29 cellular contexts compared by ENCODE assay signal in the genomic region with DNA sequence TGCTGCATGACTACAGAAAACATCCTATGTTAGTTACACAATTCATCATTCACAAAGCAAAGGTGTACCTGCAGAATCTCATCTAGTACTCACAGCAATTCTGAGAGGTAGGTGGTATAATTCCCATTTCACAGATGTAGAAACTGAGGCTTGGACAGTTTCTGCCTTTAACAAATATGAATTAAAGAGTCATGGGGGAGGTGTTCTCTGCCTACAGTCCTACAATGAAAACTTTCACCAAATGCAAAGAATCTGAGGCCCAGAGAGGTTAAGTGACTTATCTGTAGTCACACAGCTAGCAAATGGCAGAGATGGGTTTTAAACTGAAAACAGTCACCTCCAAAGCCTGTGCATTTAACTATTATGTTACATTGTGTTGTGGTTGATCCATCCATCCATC.
"Had no signal": no experiment of that assay in that cellular context is flagged by ENCODE, and none has a peak within 500 bp of the region (broad histone marks: within the 10 kb centered on the region; RNA-seq: fewer than 3 reads in every experiment).

No MANE protein-coding gene starts in this region.

- H3K9me3 ChIP-seq: suprapubic skin, testis, thoracic aorta, thyroid gland, tibial artery, transverse colon, upper lobe of left lung, upper lobe of right lung, uterus, vagina had no signal

- H3K9me3 Mint-ChIP-seq: stimulated activated effector memory CD8-positive, alpha-beta T cell treated with anti-CD3 and anti-CD28 coated beads, Interleukin-12 subunit alpha, Interleukin-12 subunit beta, amount 100 ng/mL, for 72 hours; stimulated activated naive CD8-positive, alpha-beta T cell treated with anti-CD3 and anti-CD28 coated beads, Interleukin-15, amount 100 ng/mL, for 72 hours; stimulated activated naive CD8-positive, alpha-beta T cell treated with anti-CD3 and anti-CD28 coated beads, Interleukin-15, Interleukin-2, amounts not matched to agents 100 ng/mL and 50 ng/mL, for 24 hours; type B pancreatic cell had no signal

- H3K27ac Mint-ChIP-seq: stimulated activated effector memory CD8-positive, alpha-beta T cell treated with anti-CD3 and anti-CD28 coated beads, Interleukin-12 subunit alpha, Interleukin-12 subunit beta, amount 100 ng/mL, for 72 hours; stimulated activated memory B cell treated with anti-CD40 and anti-IgM and Interleukin-4, amounts not matched to agents 10 μg/mL and 1 μg/mL and 100 μg/mL, for 72 hours; stimulated activated naive B cell treated with anti-CD40 and anti-IgM and Interleukin-4, amounts not matched to agents 10 μg/mL and 1 μg/mL and 100 μg/mL, for 72 hours; stimulated activated naive CD8-positive, alpha-beta T cell treated with anti-CD3 and anti-CD28 coated beads, Interleukin-15, amount 100 ng/mL, for 72 hours; stimulated activated naive CD8-positive, alpha-beta T cell treated with anti-CD3 and anti-CD28 coated beads, Interleukin-15, Interleukin-2, amounts not matched to agents 100 ng/mL and 50 ng/mL, for 24 hours; type B pancreatic cell had no signal

- H3K36me3 Mint-ChIP-seq: stimulated activated effector memory CD8-positive, alpha-beta T cell treated with anti-CD3 and anti-CD28 coated beads, Interleukin-12 subunit alpha, Interleukin-12 subunit beta, amount 100 ng/mL, for 72 hours; stimulated activated memory B cell treated with anti-CD40 and anti-IgM and Interleukin-4, amounts not matched to agents 10 μg/mL and 1 μg/mL and 100 μg/mL, for 72 hours; stimulated activated naive B cell treated with anti-CD40 and anti-IgM and Interleukin-4, amounts not matched to agents 10 μg/mL and 1 μg/mL and 100 μg/mL, for 72 hours; type B pancreatic cell had no signal

- FAIRE-seq: urothelium cell line had no signal

- ATAC-seq: stimulated activated effector memory CD8-positive, alpha-beta T cell treated with anti-CD3 and anti-CD28 coated beads, Interleukin-12 subunit alpha, Interleukin-12 subunit beta, amount 100 ng/mL, for 72 hours; stimulated activated memory B cell treated with anti-CD40 and anti-IgM and Interleukin-4, amounts not matched to agents 10 μg/mL and 1 μg/mL and 100 μg/mL, for 72 hours; stimulated activated naive B cell treated with anti-CD40 and anti-IgM and Interleukin-4, amounts not matched to agents 10 μg/mL and 1 μg/mL and 100 μg/mL, for 72 hours; stimulated activated naive CD8-positive, alpha-beta T cell treated with anti-CD3 and anti-CD28 coated beads, Interleukin-15, amount 100 ng/mL, for 72 hours; stimulated activated naive CD8-positive, alpha-beta T cell treated with anti-CD3 and anti-CD28 coated beads, Interleukin-15, Interleukin-2, amounts not matched to agents 100 U/mL and 50 U/mL, for 24 hours; upper lobe of right lung had no signal

- H3K27ac ChIP-seq: stomach, suprapubic skin, testis, thoracic aorta, thyroid gland, tibial artery, tibial nerve, transverse colon, upper lobe of left lung, upper lobe of right lung, uterus, vagina had no signal

- H3K27me3 ChIP-seq: testis, thyroid gland, tibial nerve, transverse colon, upper lobe of left lung, uterus, vagina had no signal

- DNase-seq: stimulated activated CD4-positive, alpha-beta T cell treated with anti-CD3 and anti-CD28 coated beads, Interleukin-2, amount 100 ng/mL, for 48 hours; stimulated activated CD4-positive, alpha-beta T cell treated with anti-CD3 and anti-CD28 coated beads, Interleukin-4, amount 100 ng/mL, for 1 hour; stimulated activated CD4-positive, alpha-beta T cell treated with anti-CD3 and anti-CD28 coated beads, Interleukin-4, amount 100 ng/mL, for 24 hours; stimulated activated CD4-positive, alpha-beta T cell treated with anti-CD3 and anti-CD28 coated beads, Interleukin-4, amount 100 ng/mL, for 4 hours; stimulated activated CD8-positive, alpha-beta memory T cell treated with anti-CD3 and anti-CD28 coated beads, Interleukin-4, amount 100 ng/mL, for 48 hours; stimulated activated naive B cell treated with anti-CD40 and anti-IgM and Interleukin-4, amounts not matched to agents 10 μg/mL and 1 μg/mL and 100 μg/mL, for 72 hours; stimulated activated naive CD4-positive, alpha-beta T cell; stimulated activated naive CD4-positive, alpha-beta T cell treated with Interleukin-2 at 50 U/mL for 16 hours; stimulated activated naive CD8-positive, alpha-beta T cell treated with anti-CD3 and anti-CD28 coated beads, Interleukin-15, amount 100 ng/mL, for 72 hours; stimulated activated naive CD8-positive, alpha-beta T cell treated with anti-CD3 and anti-CD28 coated beads, Interleukin-15, Interleukin-2, amounts not matched to agents 100 U/mL and 50 U/mL, for 24 hours; stomach; substantia nigra; testis; thyroid gland; tibial artery; transverse colon; trophoblast cell; upper lobe of left lung; upper lobe of right lung; uterus had no signal

- H3K4me1 Mint-ChIP-seq: stimulated activated effector memory CD8-positive, alpha-beta T cell treated with anti-CD3 and anti-CD28 coated beads, Interleukin-12 subunit alpha, Interleukin-12 subunit beta, amount 100 ng/mL, for 72 hours; stimulated activated naive B cell treated with anti-CD40 and anti-IgM and Interleukin-4, amounts not matched to agents 10 μg/mL and 1 μg/mL and 100 μg/mL, for 72 hours; stimulated activated naive CD8-positive, alpha-beta T cell treated with anti-CD3 and anti-CD28 coated beads, Interleukin-15, amount 100 ng/mL, for 72 hours had no signal

- H3K4me3 ChIP-seq: stomach, suprapubic skin, testis, thoracic aorta, thyroid gland, tibial artery, tibial nerve, transverse colon, upper lobe of left lung, upper lobe of right lung, uterus, vagina had no signal

- H3K36me3 ChIP-seq: stomach, suprapubic skin, thoracic aorta, thyroid gland, tibial artery, tibial nerve, transverse colon, upper lobe of left lung, upper lobe of right lung, uterus, vagina had no signal

- H3K4me1 ChIP-seq: stomach, suprapubic skin, testis, thyroid gland, tibial artery, tibial nerve, transverse colon, upper lobe of left lung, upper lobe of right lung, uterus, vagina had no signal

- H3K4me3 Mint-ChIP-seq: stimulated activated effector memory CD8-positive, alpha-beta T cell treated with anti-CD3 and anti-CD28 coated beads, Interleukin-12 subunit alpha, Interleukin-12 subunit beta, amount 100 ng/mL, for 72 hours; stimulated activated memory B cell treated with anti-CD40 and anti-IgM and Interleukin-4, amounts not matched to agents 10 μg/mL and 1 μg/mL and 100 μg/mL, for 72 hours; stimulated activated naive B cell treated with anti-CD40 and anti-IgM and Interleukin-4, amounts not matched to agents 10 μg/mL and 1 μg/mL and 100 μg/mL, for 72 hours; stimulated activated naive CD8-positive, alpha-beta T cell treated with anti-CD3 and anti-CD28 coated beads, Interleukin-15, amount 100 ng/mL, for 72 hours; stimulated activated naive CD8-positive, alpha-beta T cell treated with anti-CD3 and anti-CD28 coated beads, Interleukin-15, Interleukin-2, amounts not matched to agents 100 ng/mL and 50 ng/mL, for 24 hours; type B pancreatic cell had no signal
